In the genomic region with DNA sequence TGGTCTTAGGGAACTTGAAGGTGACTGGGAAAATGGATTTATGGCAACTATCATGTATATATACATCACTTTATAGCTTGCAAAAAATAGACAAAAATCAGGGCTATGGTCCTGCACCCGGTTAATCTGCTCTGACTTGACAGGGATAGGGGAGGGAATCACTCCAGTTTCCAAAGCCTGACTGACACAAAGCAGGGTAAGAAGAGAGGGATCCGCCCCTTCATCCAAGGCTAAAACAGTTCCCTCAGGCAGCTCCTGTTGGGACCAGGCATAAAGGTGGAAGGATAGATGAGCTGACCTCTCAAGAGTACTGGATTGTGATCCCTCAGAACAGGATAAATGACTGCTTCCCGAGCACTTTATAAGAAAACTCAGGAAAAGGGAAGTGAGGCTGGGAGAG, we compare ENCODE assay signal across 8 cellular contexts. TPM values are rescaled to one million over a fixed set of nuclear protein-coding genes. Genes with fewer than 3 reads are reported as not detected.
DNase-seq lines count a peak whose midpoint lies in the region; ATAC-seq and TF ChIP-seq lines count a peak whose summit lies in the region.

No MANE protein-coding gene starts in this region.

- DNase-seq in MM.1S (no peak), midbrain (lab: John Stamatoyannopoulos, UW) (no peak), AML-193 (lab: John Stamatoyannopoulos, UW) (no peak)

- TF ChIP-seq CTCF in DOHH2 (IDR thresholded peaks at IDR 0.05; ENCODE audit: low read depth, low read length, poor library complexity, severe bottlenecking): no peak
- no peak for TF ChIP-seq CTCF in MM.1S (IDR thresholded peaks at IDR 0.05; ENCODE audit: low read length)
- TF ChIP-seq CTCF in parathyroid adenoma (IDR thresholded peaks at IDR 0.05): no peak

- H3K27me3 ChIP-seq in DOHH2 (ENCODE audit: control insufficient read depth, low read length): no peaks in the 10 kb centered on the region
- no peaks in the 10 kb centered on the region for H3K27me3 ChIP-seq in MM.1S (replicated peaks; ENCODE audit: insufficient read depth, low read length)
- H3K27me3 ChIP-seq in ectodermal cell (ENCODE audit: control insufficient read depth, insufficient read depth, low read length, poor library complexity, severe bottlenecking): no peaks in the 10 kb centered on the region
- H3K27me3 ChIP-seq in parathyroid adenoma (ENCODE audit: control insufficient read depth, insufficient read depth, low read length): no peaks in the 10 kb centered on the region

- H3F3A ChIP-seq in DOHH2 (ENCODE audit: control insufficient read depth, insufficient read depth): peaks cover 8% of the 10 kb centered on the region
- peaks cover 84% of the 10 kb centered on the region for H3F3A ChIP-seq in MM.1S (ENCODE audit: insufficient read depth, low read length)

- H3K4me1 ChIP-seq in DOHH2 (ENCODE audit: control insufficient read depth, low read length) (peaks cover 61% of the 10 kb centered on the region), MM.1S (ENCODE audit: low read length) (peaks cover 40% of the 10 kb centered on the region), ectodermal cell (ENCODE audit: control insufficient read depth, insufficient read depth, low read length) (peaks cover 49% of the 10 kb centered on the region), parathyroid adenoma (peaks cover 13% of the 10 kb centered on the region)

- no peaks in the 10 kb centered on the region for H4K20me1 ChIP-seq in DOHH2 (ENCODE audit: control insufficient read depth, insufficient read depth, low read depth, low read length)
- no peaks in the 10 kb centered on the region for H4K20me1 ChIP-seq in MM.1S (ENCODE audit: insufficient read depth, low read length)

- H3K4me2 ChIP-seq in DOHH2 (ENCODE audit: low read length) (peak overlapping the region; percentile 81), MM.1S (ENCODE audit: low read depth, low read length) (peak overlapping the region; percentile 90), parathyroid adenoma (ENCODE audit: low read length) (peak overlapping the region; percentile 85)

- peak overlapping the region; percentile 93 for H3K27ac ChIP-seq in DOHH2 (ENCODE audit: low read depth, low read length)
- peak overlapping the region; percentile 95 for H3K27ac ChIP-seq in MM.1S (ENCODE audit: low read length)
- peak overlapping the region; percentile 99 for H3K27ac ChIP-seq in ectodermal cell (ENCODE audit: insufficient read depth, low read depth, low read length, poor library complexity, severe bottlenecking)
- no peak overlapping the region for H3K27ac ChIP-seq in parathyroid adenoma

- H2AFZ ChIP-seq in MM.1S (ENCODE audit: low read length) (no peak overlapping the region), parathyroid adenoma (no peak overlapping the region)

- H3K9ac ChIP-seq in MM.1S (ENCODE audit: low read length) (peak overlapping the region; percentile 92), parathyroid adenoma (no peak overlapping the region)

- H3K79me2 ChIP-seq in DOHH2 (ENCODE audit: control insufficient read depth, low read length): peaks cover 39% of the 10 kb centered on the region
- peaks cover 71% of the 10 kb centered on the region for H3K79me2 ChIP-seq in MM.1S (ENCODE audit: low read length)
- no peaks in the 10 kb centered on the region for H3K79me2 ChIP-seq in parathyroid adenoma

- no peak for ATAC-seq in GM21423 (IDR thresholded peaks at IDR 0.05; ENCODE audit: unreplicated experiment)
- ATAC-seq in HG03439 (IDR thresholded peaks at IDR 0.05; ENCODE audit: unreplicated experiment): no peak

- peak overlapping the region; percentile 90 for H3K4me3 ChIP-seq in DOHH2 (ENCODE audit: low read length)
- H3K4me3 ChIP-seq in MM.1S (ENCODE audit: low read length): peak overlapping the region; percentile 80
- H3K4me3 ChIP-seq in ectodermal cell (ENCODE audit: insufficient read depth, low read depth, low read length): peak overlapping the region; percentile 51
- H3K4me3 ChIP-seq in parathyroid adenoma (ENCODE audit: low read depth, low read length): peak overlapping the region; percentile 85

- H3K9me2 ChIP-seq in DOHH2 (replicated peaks; ENCODE audit: control insufficient read depth, low read length): no peaks in the 10 kb centered on the region
- H3K9me2 ChIP-seq in MM.1S (replicated peaks; ENCODE audit: insufficient read depth, low read length): no peaks in the 10 kb centered on the region

- H3K36me3 ChIP-seq in DOHH2 (ENCODE audit: control insufficient read depth, low read length): peaks cover 31% of the 10 kb centered on the region
- 0 out of 2 replicates have a peak, but pooled peaks cover 8% of the 10 kb centered on the region for H3K36me3 ChIP-seq in MM.1S (replicated peaks; ENCODE audit: insufficient read depth, low read length)
- H3K36me3 ChIP-seq in ectodermal cell (ENCODE audit: control insufficient read depth, insufficient read depth, low read length): peaks cover 25% of the 10 kb centered on the region
- no peaks in the 10 kb centered on the region for H3K36me3 ChIP-seq in parathyroid adenoma (ENCODE audit: control insufficient read depth, insufficient read depth, low read length)

- H3K9me3 ChIP-seq in DOHH2 (ENCODE audit: control insufficient read depth, insufficient read depth, low read length) (no peaks in the 10 kb centered on the region), MM.1S (replicated peaks; ENCODE audit: insufficient read depth, low read length) (no peaks in the 10 kb centered on the region), ectodermal cell (ENCODE audit: control insufficient read depth, low read length) (no peaks in the 10 kb centered on the region), parathyroid adenoma (ENCODE audit: control insufficient read depth, low read length) (no peaks in the 10 kb centered on the region)

- 63 to 79% methylated on average over 3 of the region's 3 CpGs for WGBS in ectodermal cell, 2 experiments

RNA-seq across cellular contexts. Expression of a gene that starts 1.4 kb away (rescaled TPM):
- 79.7 TPM for polyA plus RNA-seq in ectodermal cell (2013, experiment 1 of 4)
- 98.5 TPM for polyA plus RNA-seq in ectodermal cell (2013, experiment 2 of 4)
- polyA plus RNA-seq in ectodermal cell (2013, experiment 3 of 4): 57.5 TPM
- polyA plus RNA-seq in ectodermal cell (2013, experiment 4 of 4): 67.6 TPM

RNA-seq across cellular contexts. Expression of a gene that starts 7.0 kb away (rescaled TPM):
- 64.5 TPM for polyA plus RNA-seq in ectodermal cell (2013, experiment 1 of 4)
- polyA plus RNA-seq in ectodermal cell (2013, experiment 2 of 4): 69.0 TPM
- 48.8 TPM for polyA plus RNA-seq in ectodermal cell (2013, experiment 3 of 4)
- 49.3 TPM for polyA plus RNA-seq in ectodermal cell (2013, experiment 4 of 4)

RNA-seq across cellular contexts. Expression of a gene that starts 16.0 kb away (rescaled TPM):
- polyA plus RNA-seq in ectodermal cell (2013, experiment 1 of 4): 185 TPM
- polyA plus RNA-seq in ectodermal cell (2013, experiment 2 of 4): 176 TPM
- polyA plus RNA-seq in ectodermal cell (2013, experiment 3 of 4): 110 TPM
- polyA plus RNA-seq in ectodermal cell (2013, experiment 4 of 4): 131 TPM

RNA-seq across cellular contexts. Expression of a gene that starts 18.0 kb away (rescaled TPM):
- 40.4 TPM for polyA plus RNA-seq in ectodermal cell (2013, experiment 1 of 4)
- 38.0 TPM for polyA plus RNA-seq in ectodermal cell (2013, experiment 2 of 4)
- 31.1 TPM for polyA plus RNA-seq in ectodermal cell (2013, experiment 3 of 4)
- polyA plus RNA-seq in ectodermal cell (2013, experiment 4 of 4): 33.5 TPM

RNA-seq across cellular contexts. Expression of a gene that starts 19.9 kb away (rescaled TPM):
- 267 TPM for polyA plus RNA-seq in ectodermal cell (2013, experiment 1 of 4)
- 261 TPM for polyA plus RNA-seq in ectodermal cell (2013, experiment 2 of 4)
- polyA plus RNA-seq in ectodermal cell (2013, experiment 3 of 4): 286 TPM
- 304 TPM for polyA plus RNA-seq in ectodermal cell (2013, experiment 4 of 4)
